1 cellular context compared by ENCODE assay signal in the genomic region with DNA sequence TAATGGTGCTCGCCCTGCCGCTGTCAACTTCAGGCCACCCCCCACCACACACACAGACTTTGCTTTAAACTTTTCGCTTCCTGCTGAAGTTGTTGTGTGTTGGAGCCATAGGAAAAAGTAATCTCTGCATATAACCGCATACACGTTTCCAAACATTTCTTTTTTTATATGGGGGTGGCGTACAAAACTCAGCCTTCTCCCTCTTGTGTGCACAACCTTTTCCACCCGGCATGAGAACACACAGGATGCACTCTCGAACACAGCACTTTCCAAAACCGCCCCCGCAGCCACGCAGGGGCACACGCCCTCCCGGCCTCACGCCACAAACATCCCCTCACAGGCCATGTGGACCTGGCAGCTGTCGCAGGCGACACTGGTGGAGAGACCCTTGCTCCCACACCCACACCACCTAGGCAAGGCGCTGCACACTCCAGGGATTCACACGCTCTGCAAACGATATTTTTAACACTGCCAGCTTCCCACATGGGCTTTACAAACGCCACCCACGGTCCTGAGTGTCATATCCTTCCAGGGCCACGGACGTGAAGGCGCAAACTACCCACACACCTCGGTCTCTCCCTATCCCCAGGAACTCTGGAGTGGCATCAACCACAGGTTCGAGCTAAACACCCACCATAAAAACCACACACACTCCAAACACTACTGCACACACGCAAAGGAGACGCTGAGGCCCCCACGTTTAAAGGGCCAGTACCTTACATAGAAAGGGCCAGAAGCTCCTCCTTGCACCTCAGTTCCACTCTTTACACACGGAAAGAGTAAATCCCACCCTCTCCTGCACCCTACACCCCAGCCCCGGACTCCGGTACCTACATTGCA.
TF ChIP-seq lines count a peak whose summit lies in the region.

No MANE protein-coding gene starts in this region.

TF ChIP-seq in GM12878, 131 proteins besides CTCF, POLR2A, EP300 and RAD21 (continues in another document):
- TF ChIP-seq SPI1 (IDR thresholded peaks at IDR 0.05; ENCODE audit: borderline replicate concordance, insufficient read depth, low read depth, low read length) (no peak), ZSCAN29 (IDR thresholded peaks at IDR 0.05) (no peak), ATF7 (IDR thresholded peaks at IDR 0.05; ENCODE audit: low read depth) (no peak), BCL11A (IDR thresholded peaks at IDR 0.05; ENCODE audit: low read depth, low read length) (peak; percentile 30; the same call in 1 of the 2 replicates), ASH2L (IDR thresholded peaks at IDR 0.05; ENCODE audit: borderline replicate concordance, low read depth) (no peak), ZBTB40 (IDR thresholded peaks at IDR 0.05; ENCODE audit: borderline replicate concordance) (no peak), NR2C2 (IDR thresholded peaks at IDR 0.05; ENCODE audit: borderline replicate concordance, control insufficient read depth, insufficient read length, low read depth) (no peak), CHD4 (IDR thresholded peaks at IDR 0.05) (no peak), TBL1XR1 (IDR thresholded peaks at IDR 0.05; ENCODE audit: low read depth, low read length) (no peak), SP1 (IDR thresholded peaks at IDR 0.05; ENCODE audit: low read depth, low read length) (peak; percentile 19), ZNF274 (IDR thresholded peaks at IDR 0.05; ENCODE audit: insufficient read depth, insufficient read length) (no peak), STAT3 (IDR thresholded peaks at IDR 0.05; ENCODE audit: low read depth, low read length) (no peak), IKZF2 (IDR thresholded peaks at IDR 0.05) (peak; percentile 93 to 94), HDAC6 (IDR thresholded peaks at IDR 0.05; ENCODE audit: unreplicated experiment) (no peak), RB1 (IDR thresholded peaks at IDR 0.05; ENCODE audit: borderline replicate concordance) (no peak), EED (IDR thresholded peaks at IDR 0.05; ENCODE audit: low read depth) (peak; percentile 92), ZNF687 (IDR thresholded peaks at IDR 0.05) (peak; percentile 22; the same call in 1 of the 2 replicates), LARP7 (IDR thresholded peaks at IDR 0.05) (0 out of 2 replicates have a peak, but pooled peaks have one; percentile 53), MXI1 (IDR thresholded peaks at IDR 0.05; ENCODE audit: low read depth, low read length) (peak; percentile 44; the same call in 1 of the 2 replicates), BACH1 (IDR thresholded peaks at IDR 0.05; ENCODE audit: borderline replicate concordance) (no peak), GATAD2B (conservative IDR thresholded peaks at IDR 0.05; ENCODE audit: low read depth) (peak; percentile 83), CREB1 (IDR thresholded peaks at IDR 0.05; ENCODE audit: low read depth) (peak; percentile 42; the same call in 1 of the 2 replicates), POU2F2 (IDR thresholded peaks at IDR 0.05; ENCODE audit: borderline replicate concordance, low read depth, low read length) (no peak), MYC (IDR thresholded peaks at IDR 0.05; ENCODE audit: insufficient read depth, insufficient read length, insufficient replicate concordance, low read length, severe bottlenecking) (no peak), POLR2AphosphoS2 (IDR thresholded peaks at IDR 0.05; ENCODE audit: low read depth, low read length) (no peak)
- TF ChIP-seq, protein P1, sequence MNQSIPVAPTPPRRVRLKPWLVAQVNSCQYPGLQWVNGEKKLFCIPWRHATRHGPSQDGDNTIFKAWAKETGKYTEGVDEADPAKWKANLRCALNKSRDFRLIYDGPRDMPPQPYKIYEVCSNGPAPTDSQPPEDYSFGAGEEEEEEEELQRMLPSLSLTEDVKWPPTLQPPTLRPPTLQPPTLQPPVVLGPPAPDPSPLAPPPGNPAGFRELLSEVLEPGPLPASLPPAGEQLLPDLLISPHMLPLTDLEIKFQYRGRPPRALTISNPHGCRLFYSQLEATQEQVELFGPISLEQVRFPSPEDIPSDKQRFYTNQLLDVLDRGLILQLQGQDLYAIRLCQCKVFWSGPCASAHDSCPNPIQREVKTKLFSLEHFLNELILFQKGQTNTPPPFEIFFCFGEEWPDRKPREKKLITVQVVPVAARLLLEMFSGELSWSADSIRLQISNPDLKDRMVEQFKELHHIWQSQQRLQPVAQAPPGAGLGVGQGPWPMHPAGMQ (IDR thresholded peaks at IDR 0.05; ENCODE audit: borderline replicate concordance) = peak; percentile 64; the same call in 1 of the 2 replicates
- TF ChIP-seq, protein P2, sequence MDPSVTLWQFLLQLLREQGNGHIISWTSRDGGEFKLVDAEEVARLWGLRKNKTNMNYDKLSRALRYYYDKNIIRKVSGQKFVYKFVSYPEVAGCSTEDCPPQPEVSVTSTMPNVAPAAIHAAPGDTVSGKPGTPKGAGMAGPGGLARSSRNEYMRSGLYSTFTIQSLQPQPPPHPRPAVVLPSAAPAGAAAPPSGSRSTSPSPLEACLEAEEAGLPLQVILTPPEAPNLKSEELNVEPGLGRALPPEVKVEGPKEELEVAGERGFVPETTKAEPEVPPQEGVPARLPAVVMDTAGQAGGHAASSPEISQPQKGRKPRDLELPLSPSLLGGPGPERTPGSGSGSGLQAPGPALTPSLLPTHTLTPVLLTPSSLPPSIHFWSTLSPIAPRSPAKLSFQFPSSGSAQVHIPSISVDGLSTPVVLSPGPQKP (IDR thresholded peaks at IDR 0.05; ENCODE audit: low read depth, low read length) = no peak
- TF ChIP-seq, protein P3, sequence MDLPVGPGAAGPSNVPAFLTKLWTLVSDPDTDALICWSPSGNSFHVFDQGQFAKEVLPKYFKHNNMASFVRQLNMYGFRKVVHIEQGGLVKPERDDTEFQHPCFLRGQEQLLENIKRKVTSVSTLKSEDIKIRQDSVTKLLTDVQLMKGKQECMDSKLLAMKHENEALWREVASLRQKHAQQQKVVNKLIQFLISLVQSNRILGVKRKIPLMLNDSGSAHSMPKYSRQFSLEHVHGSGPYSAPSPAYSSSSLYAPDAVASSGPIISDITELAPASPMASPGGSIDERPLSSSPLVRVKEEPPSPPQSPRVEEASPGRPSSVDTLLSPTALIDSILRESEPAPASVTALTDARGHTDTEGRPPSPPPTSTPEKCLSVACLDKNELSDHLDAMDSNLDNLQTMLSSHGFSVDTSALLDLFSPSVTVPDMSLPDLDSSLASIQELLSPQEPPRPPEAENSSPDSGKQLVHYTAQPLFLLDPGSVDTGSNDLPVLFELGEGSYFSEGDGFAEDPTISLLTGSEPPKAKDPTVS (IDR thresholded peaks at IDR 0.05; ENCODE audit: low read depth, low read length) = no peak
- TF ChIP-seq, protein P4, sequence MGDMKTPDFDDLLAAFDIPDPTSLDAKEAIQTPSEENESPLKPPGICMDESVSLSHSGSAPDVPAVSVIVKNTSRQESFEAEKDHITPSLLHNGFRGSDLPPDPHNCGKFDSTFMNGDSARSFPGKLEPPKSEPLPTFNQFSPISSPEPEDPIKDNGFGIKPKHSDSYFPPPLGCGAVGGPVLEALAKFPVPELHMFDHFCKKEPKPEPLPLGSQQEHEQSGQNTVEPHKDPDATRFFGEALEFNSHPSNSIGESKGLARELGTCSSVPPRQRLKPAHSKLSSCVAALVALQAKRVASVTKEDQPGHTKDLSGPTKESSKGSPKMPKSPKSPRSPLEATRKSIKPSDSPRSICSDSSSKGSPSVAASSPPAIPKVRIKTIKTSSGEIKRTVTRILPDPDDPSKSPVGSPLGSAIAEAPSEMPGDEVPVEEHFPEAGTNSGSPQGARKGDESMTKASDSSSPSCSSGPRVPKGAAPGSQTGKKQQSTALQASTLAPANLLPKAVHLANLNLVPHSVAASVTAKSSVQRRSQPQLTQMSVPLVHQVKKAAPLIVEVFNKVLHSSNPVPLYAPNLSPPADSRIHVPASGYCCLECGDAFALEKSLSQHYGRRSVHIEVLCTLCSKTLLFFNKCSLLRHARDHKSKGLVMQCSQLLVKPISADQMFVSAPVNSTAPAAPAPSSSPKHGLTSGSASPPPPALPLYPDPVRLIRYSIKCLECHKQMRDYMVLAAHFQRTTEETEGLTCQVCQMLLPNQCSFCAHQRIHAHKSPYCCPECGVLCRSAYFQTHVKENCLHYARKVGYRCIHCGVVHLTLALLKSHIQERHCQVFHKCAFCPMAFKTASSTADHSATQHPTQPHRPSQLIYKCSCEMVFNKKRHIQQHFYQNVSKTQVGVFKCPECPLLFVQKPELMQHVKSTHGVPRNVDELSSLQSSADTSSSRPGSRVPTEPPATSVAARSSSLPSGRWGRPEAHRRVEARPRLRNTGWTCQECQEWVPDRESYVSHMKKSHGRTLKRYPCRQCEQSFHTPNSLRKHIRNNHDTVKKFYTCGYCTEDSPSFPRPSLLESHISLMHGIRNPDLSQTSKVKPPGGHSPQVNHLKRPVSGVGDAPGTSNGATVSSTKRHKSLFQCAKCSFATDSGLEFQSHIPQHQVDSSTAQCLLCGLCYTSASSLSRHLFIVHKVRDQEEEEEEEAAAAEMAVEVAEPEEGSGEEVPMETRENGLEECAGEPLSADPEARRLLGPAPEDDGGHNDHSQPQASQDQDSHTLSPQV (IDR thresholded peaks at IDR 0.05) = no peak
- TF ChIP-seq, protein P5, sequence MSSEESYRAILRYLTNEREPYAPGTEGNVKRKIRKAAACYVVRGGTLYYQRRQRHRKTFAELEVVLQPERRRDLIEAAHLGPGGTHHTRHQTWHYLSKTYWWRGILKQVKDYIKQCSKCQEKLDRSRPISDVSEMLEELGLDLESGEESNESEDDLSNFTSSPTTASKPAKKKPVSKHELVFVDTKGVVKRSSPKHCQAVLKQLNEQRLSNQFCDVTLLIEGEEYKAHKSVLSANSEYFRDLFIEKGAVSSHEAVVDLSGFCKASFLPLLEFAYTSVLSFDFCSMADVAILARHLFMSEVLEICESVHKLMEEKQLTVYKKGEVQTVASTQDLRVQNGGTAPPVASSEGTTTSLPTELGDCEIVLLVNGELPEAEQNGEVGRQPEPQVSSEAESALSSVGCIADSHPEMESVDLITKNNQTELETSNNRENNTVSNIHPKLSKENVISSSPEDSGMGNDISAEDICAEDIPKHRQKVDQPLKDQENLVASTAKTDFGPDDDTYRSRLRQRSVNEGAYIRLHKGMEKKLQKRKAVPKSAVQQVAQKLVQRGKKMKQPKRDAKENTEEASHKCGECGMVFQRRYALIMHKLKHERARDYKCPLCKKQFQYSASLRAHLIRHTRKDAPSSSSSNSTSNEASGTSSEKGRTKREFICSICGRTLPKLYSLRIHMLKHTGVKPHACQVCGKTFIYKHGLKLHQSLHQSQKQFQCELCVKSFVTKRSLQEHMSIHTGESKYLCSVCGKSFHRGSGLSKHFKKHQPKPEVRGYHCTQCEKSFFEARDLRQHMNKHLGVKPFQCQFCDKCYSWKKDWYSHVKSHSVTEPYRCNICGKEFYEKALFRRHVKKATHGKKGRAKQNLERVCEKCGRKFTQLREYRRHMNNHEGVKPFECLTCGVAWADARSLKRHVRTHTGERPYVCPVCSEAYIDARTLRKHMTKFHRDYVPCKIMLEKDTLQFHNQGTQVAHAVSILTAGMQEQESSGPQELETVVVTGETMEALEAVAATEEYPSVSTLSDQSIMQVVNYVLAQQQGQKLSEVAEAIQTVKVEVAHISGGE (CRISPR knock-in tag; IDR thresholded peaks at IDR 0.05) = no peak
